Comparison of ENCODE assay signal across 26 cellular contexts in genomic region chrX:16851827-16852226, GRCh38. TPM values are rescaled to one million over a fixed set of nuclear protein-coding genes. Genes with fewer than 3 reads are reported as not detected.
DNase-seq lines count a peak whose midpoint lies in the region; ATAC-seq and TF ChIP-seq lines count a peak whose summit lies in the region.
"Had no signal": no experiment of that assay in that cellular context is flagged by ENCODE, and none has a peak within 500 bp of the region (broad histone marks: within the 10 kb centered on the region; RNA-seq: fewer than 3 reads in every experiment).

No MANE protein-coding gene starts in this region.

- H3K4me3 Mint-ChIP-seq in activated CD4-positive, alpha-beta memory T cell treated with anti-CD3 and anti-CD28 coated beads for 36 hours: no peak overlapping the region
- H3K4me3 Mint-ChIP-seq in activated CD4-positive, alpha-beta memory T cell treated with anti-CD3 and anti-CD28 coated beads, Interleukin-2, amount 10 ng/mL, durations not matched to agents 7 days and 5 days: no peak overlapping the region
- H3K4me3 Mint-ChIP-seq in WTC11 (no peak overlapping the region), brain (no peak overlapping the region)
- H3K4me3 Mint-ChIP-seq: B cell, CD14-positive monocyte had no signal

- ATAC-seq in WTC11 (no peak), GM21619 (IDR thresholded peaks at IDR 0.05; ENCODE audit: unreplicated experiment) (no peak)

- no peaks in the 10 kb centered on the region for H3K27me3 Mint-ChIP-seq in activated CD4-positive, alpha-beta memory T cell treated with anti-CD3 and anti-CD28 coated beads for 36 hours
- no peaks in the 10 kb centered on the region for H3K27me3 Mint-ChIP-seq in activated CD4-positive, alpha-beta memory T cell treated with anti-CD3 and anti-CD28 coated beads, Interleukin-2, amount 10 ng/mL, durations not matched to agents 7 days and 5 days
- H3K27me3 Mint-ChIP-seq in WTC11 (ENCODE audit: low read depth): no peaks in the 10 kb centered on the region
- H3K27me3 Mint-ChIP-seq in brain: no peaks in the 10 kb centered on the region
- H3K27me3 Mint-ChIP-seq: B cell had no signal

- intact Hi-C loops in activated CD4-positive, alpha-beta memory T cell treated with anti-CD3 and anti-CD28 coated beads for 36 hours (cut with micrococcal nuclease): loop anchor here (2.0 kb wide), 1 partner anchor 17 kb away; no protein-coding TSS in a partner anchor
- intact Hi-C loops in ovary (cut with DNase I): no loop called here

- TF ChIP-seq CTCF in WTC11 (IDR thresholded peaks at IDR 0.05): no peak
- no peak for TF ChIP-seq CTCF in brain (conservative IDR thresholded peaks at IDR 0.05)
- TF ChIP-seq CTCF in ovary (IDR thresholded peaks at IDR 0.05): no peak

- no peaks in the 10 kb centered on the region for H3K9me3 Mint-ChIP-seq in activated CD4-positive, alpha-beta memory T cell treated with anti-CD3 and anti-CD28 coated beads for 36 hours
- no peaks in the 10 kb centered on the region for H3K9me3 Mint-ChIP-seq in activated CD4-positive, alpha-beta memory T cell treated with anti-CD3 and anti-CD28 coated beads, Interleukin-2, amount 10 ng/mL, durations not matched to agents 7 days and 5 days
- H3K9me3 Mint-ChIP-seq in WTC11: no peaks in the 10 kb centered on the region; the same call in 1 of the 2 replicates
- H3K9me3 Mint-ChIP-seq in brain: peaks cover 0 to 8% (median 1%) of the 10 kb centered on the region in 5 experiments

- peaks cover 39% of the 10 kb centered on the region for H3K36me3 Mint-ChIP-seq in activated CD4-positive, alpha-beta memory T cell treated with anti-CD3 and anti-CD28 coated beads for 36 hours
- peaks cover 64% of the 10 kb centered on the region for H3K36me3 Mint-ChIP-seq in activated CD4-positive, alpha-beta memory T cell treated with anti-CD3 and anti-CD28 coated beads, Interleukin-2, amount 10 ng/mL, durations not matched to agents 7 days and 5 days (ENCODE audit: low read depth)
- H3K36me3 Mint-ChIP-seq in WTC11: peaks cover 50% of the 10 kb centered on the region
- H3K36me3 Mint-ChIP-seq in brain: peaks cover 81% of the 10 kb centered on the region

- H3K79me2 ChIP-seq in ACC112 (ENCODE audit: control insufficient read depth, insufficient read depth, low read length, unreplicated experiment): peaks cover 42% of the 10 kb centered on the region

- POLR2A ChIA-PET in activated CD4-positive, alpha-beta memory T cell treated with anti-CD3 and anti-CD28 coated beads for 36 hours (lab: Charles Lee): no interaction called here
- POLR2A ChIA-PET in activated CD4-positive, alpha-beta memory T cell treated with anti-CD3 and anti-CD28 coated beads, Interleukin-2, amount 10 ng/mL, durations not matched to agents 7 days and 5 days (lab: Charles Lee): no interaction called here
- POLR2A ChIA-PET in WTC11 (lab: Charles Lee): no interaction called here

- H3K4me1 Mint-ChIP-seq in activated CD4-positive, alpha-beta memory T cell treated with anti-CD3 and anti-CD28 coated beads for 36 hours (ENCODE audit: low read depth): peaks cover 47% of the 10 kb centered on the region
- H3K4me1 Mint-ChIP-seq in activated CD4-positive, alpha-beta memory T cell treated with anti-CD3 and anti-CD28 coated beads, Interleukin-2, amount 10 ng/mL, durations not matched to agents 7 days and 5 days: peaks cover 30% of the 10 kb centered on the region
- H3K4me1 Mint-ChIP-seq in WTC11 (no peaks in the 10 kb centered on the region), brain (peaks cover 4% of the 10 kb centered on the region)
- H3K4me1 Mint-ChIP-seq: CD14-positive monocyte had no signal

- TF ChIP-seq EP300 in ovary (IDR thresholded peaks at IDR 0.05): no peak

- no peaks in the 10 kb centered on the region for H3K9me3 ChIP-seq in ovary

- peaks cover 41% of the 10 kb centered on the region for H3K36me3 ChIP-seq in ACC112 (ENCODE audit: insufficient read depth, low read length)
- H3K36me3 ChIP-seq in ovary: no peaks in the 10 kb centered on the region

- no peak for DNase-seq in activated CD4-positive, alpha-beta memory T cell treated with anti-CD3 and anti-CD28 coated beads for 36 hours
- DNase-seq in activated CD4-positive, alpha-beta memory T cell treated with anti-CD3 and anti-CD28 coated beads, Interleukin-2, amount 10 ng/mL, durations not matched to agents 7 days and 5 days: no peak
- no peak for DNase-seq in WTC11 (ENCODE audit: low spot score)
- DNase-seq in SW 1271 (lab: John Stamatoyannopoulos, UW): no peak
- no peak for DNase-seq in ovary
- DNase-seq: DMS53, GF-D8, GOT3, HCEC 1CT, KBM-7, MM.1S, NCI-H1092, NCI-H146, NCI-H2029, NCI-H226, NCI-H510A treated with DMSO at 0.1 percent for 48 hours, NCI-H748 treated with DMSO at 0.1 percent for 48 hours, PC-9, RPMI8226, SHP77 had no signal

- no peak overlapping the region for H2AFZ ChIP-seq in ACC112 (ENCODE audit: low read length, unreplicated experiment)
- H2AFZ ChIP-seq: PC-9 had no signal

- H3K4me3 ChIP-seq in ACC112 (ENCODE audit: low read depth, low read length): no peak overlapping the region
- no peak overlapping the region for H3K4me3 ChIP-seq in ovary
- H3K4me3 ChIP-seq: PC-9 had no signal

- H3K27ac Mint-ChIP-seq in activated CD4-positive, alpha-beta memory T cell treated with anti-CD3 and anti-CD28 coated beads for 36 hours: peak overlapping the region; percentile 51
- no peak overlapping the region for H3K27ac Mint-ChIP-seq in activated CD4-positive, alpha-beta memory T cell treated with anti-CD3 and anti-CD28 coated beads, Interleukin-2, amount 10 ng/mL, durations not matched to agents 7 days and 5 days
- H3K27ac Mint-ChIP-seq in WTC11: peak overlapping the region; percentile 74; the same call in 1 of the 2 replicates
- peak overlapping the region in 4 of 5 experiments; percentile 24 to 80 (median 40) for H3K27ac Mint-ChIP-seq in brain
- H3K27ac Mint-ChIP-seq: B cell had no signal

- CTCF ChIA-PET in activated CD4-positive, alpha-beta memory T cell treated with anti-CD3 and anti-CD28 coated beads for 36 hours (lab: Charles Lee): interaction anchor here (1.1 kb wide), 1 partner anchor 31 kb away, joined by 3 read pairs; no protein-coding TSS in a partner anchor
- CTCF ChIA-PET in activated CD4-positive, alpha-beta memory T cell treated with anti-CD3 and anti-CD28 coated beads, Interleukin-2, amount 10 ng/mL, durations not matched to agents 7 days and 5 days (lab: Charles Lee): no interaction called here
- CTCF ChIA-PET in WTC11 (lab: Charles Lee): no interaction called here

- H3K4me1 ChIP-seq in ACC112 (ENCODE audit: control insufficient read depth, insufficient read depth, low read length, unreplicated experiment) (peaks cover 30% of the 10 kb centered on the region), ovary (ENCODE audit: insufficient read depth) (no peaks in the 10 kb centered on the region)

- H3K27me3 ChIP-seq in ACC112 (ENCODE audit: insufficient read depth, low read length): no peaks in the 10 kb centered on the region
- H3K27me3 ChIP-seq in ovary: no peaks in the 10 kb centered on the region

- H3K27ac ChIP-seq in ACC112 (ENCODE audit: low read depth, low read length) (peak overlapping the region; percentile 18; the same call in 1 of the 2 replicates), ovary (no peak overlapping the region)
- H3K27ac ChIP-seq: HL-60, PC-9 had no signal

- 91 to 95% (median 91%) methylated on average over 3 of the region's 3 CpGs for WGBS in ovary, 3 donors

- no peak for TF ChIP-seq POLR2A in ovary (IDR thresholded peaks at IDR 0.05)

TF ChIP-seq in WTC11, 78 proteins besides CTCF, POLR2A, EP300 and RAD21:
- TF ChIP-seq ZNF263 (CRISPR knock-in tag; IDR thresholded peaks at IDR 0.05; ENCODE audit: low read depth): no peak
- TF ChIP-seq SOX15 (CRISPR knock-in tag; IDR thresholded peaks at IDR 0.05): no peak

RNA-seq across cellular contexts. Expression of gene RBBP7, which starts 18.3 kb away (rescaled TPM):
- total RNA-seq in activated CD4-positive, alpha-beta memory T cell treated with anti-CD3 and anti-CD28 coated beads for 36 hours: 100 to 1,000 TPM; 213 to 216 TPM
- total RNA-seq in activated CD4-positive, alpha-beta memory T cell treated with anti-CD3 and anti-CD28 coated beads, Interleukin-2, amount 10 ng/mL, durations not matched to agents 7 days and 5 days: 100 to 1,000 TPM; 137 to 140 TPM
- 113 to 120 TPM (median 118 TPM) in 3 replicates for total RNA-seq in WTC11 (2021)
- 129 TPM for polyA plus RNA-seq in brain (ENCODE audit: insufficient read depth, low read depth, low replicate concordance)
- 100 to 1,000 TPM; 101 to 258 (median 188) TPM for total RNA-seq in ovary
- 100 to 1,000 TPM; 150 to 192 TPM for polyA plus RNA-seq in ovary
